ENCODE assay signal across 23 cellular contexts in the genomic region with DNA sequence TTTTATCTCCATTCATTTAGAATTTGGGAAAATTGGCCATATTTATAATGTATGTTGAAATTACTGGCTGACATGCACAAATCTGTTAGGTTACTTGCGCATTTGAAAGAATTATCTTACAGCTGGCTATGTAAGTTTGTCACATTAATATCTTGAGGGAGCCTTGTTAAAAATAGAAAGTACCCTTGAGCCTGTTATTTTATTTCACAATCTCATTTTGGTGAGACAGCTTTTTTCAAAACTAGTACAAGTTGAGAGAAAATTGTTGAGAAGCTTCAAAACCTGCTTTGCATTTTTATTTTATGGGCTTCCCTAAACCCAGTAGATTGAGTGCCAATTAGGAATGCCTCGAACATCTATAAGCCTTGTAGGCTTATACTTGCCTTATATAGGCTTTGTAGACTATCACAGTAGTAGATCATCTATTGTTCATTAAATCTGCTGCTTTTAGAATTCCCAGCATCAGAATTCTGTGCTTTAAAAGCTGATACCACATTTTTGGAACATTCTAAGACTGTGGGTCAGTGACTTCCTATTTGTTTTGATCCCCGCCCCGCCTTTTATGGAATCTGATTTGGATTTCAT. TPM values are rescaled to one million over a fixed set of nuclear protein-coding genes. Genes with fewer than 3 reads are reported as not detected.
DNase-seq lines count a peak whose midpoint lies in the region; ATAC-seq and TF ChIP-seq lines count a peak whose summit lies in the region.
"Had no signal": no experiment of that assay in that cellular context is flagged by ENCODE, and none has a peak within 500 bp of the region (broad histone marks: within the 10 kb centered on the region; RNA-seq: fewer than 3 reads in every experiment).

No MANE protein-coding gene starts in this region.

- no peaks in the 10 kb centered on the region for H3K27me3 Mint-ChIP-seq in activated T-helper 2 cell treated with anti-CD3 and anti-CD28 coated beads, Interferon-gamma antibody, Interleukin-2, Interleukin-4, amounts not matched to agents 10 μg/mL and 5 μg/mL and 100 μg/mL, durations not matched to agents 14 hours and 24 hours and 36 hours (ENCODE audit: low read depth)
- H3K27me3 Mint-ChIP-seq: activated B cell treated with CpG ODN at 0.5 μM for 24 hours; activated CD8-positive, alpha-beta T cell treated with anti-CD3 and anti-CD28 coated beads for 36 hours; activated naive CD8-positive, alpha-beta T cell treated with anti-CD3 and anti-CD28 coated beads for 36 hours; IgD-negative memory B cell; naive thymus-derived CD8-positive, alpha-beta T cell had no signal

- H3K9me3 ChIP-seq in adrenal gland (replicated peaks in 1 of 3) (no peaks in the 10 kb centered on the region), right atrium auricular region (no peaks in the 10 kb centered on the region), gastrocnemius medialis (no peaks in the 10 kb centered on the region)
- H3K9me3 ChIP-seq: upper lobe of left lung had no signal

- DNase-seq in EH (ENCODE audit: low read depth) (peak; percentile 47), adrenal gland (no peak), right atrium auricular region (ENCODE audit: low spot score) (no peak), gastrocnemius medialis (no peak)
- no peak for DNase-seq in activated T-helper 2 cell treated with anti-CD3 and anti-CD28 coated beads, Interferon-gamma antibody, Interleukin-2, Interleukin-4, amounts not matched to agents 10 μg/mL and 5 μg/mL and 100 μg/mL, durations not matched to agents 14 hours and 24 hours and 36 hours (ENCODE audit: low spot score)
- DNase-seq in activated T-cell treated with anti-CD3 and anti-CD28 coated beads, Interleukin-2, amount 50 U/mL, for 1 hour: no peak
- DNase-seq: activated B cell treated with CpG ODN at 0.5 μM for 24 hours; activated CD8-positive, alpha-beta T cell treated with anti-CD3 and anti-CD28 coated beads for 36 hours; activated naive CD8-positive, alpha-beta T cell treated with anti-CD3 and anti-CD28 coated beads for 36 hours; activated T-cell treated with anti-CD3 and anti-CD28 coated beads, Interleukin-2, amount 50 U/mL, for 72 hours; CD8-positive, alpha-beta T cell; DND-41; immature natural killer cell; naive thymus-derived CD8-positive, alpha-beta T cell; NCI-H187 treated with DMSO at 0.1 percent for 48 hours; SHP77 treated with DMSO at 0.1 percent for 48 hours; stimulated activated naive CD4-positive, alpha-beta T cell; upper lobe of left lung had no signal

- H3K36me3 Mint-ChIP-seq in activated T-helper 2 cell treated with anti-CD3 and anti-CD28 coated beads, Interferon-gamma antibody, Interleukin-2, Interleukin-4, amounts not matched to agents 10 μg/mL and 5 μg/mL and 100 μg/mL, durations not matched to agents 14 hours and 24 hours and 36 hours (ENCODE audit: low read depth): peaks cover 52% of the 10 kb centered on the region
- H3K36me3 Mint-ChIP-seq: IgD-negative memory B cell had no signal

- H3K36me3 ChIP-seq in adrenal gland (replicated peaks in 1 of 2) (peaks cover 0 to 21% of the 10 kb centered on the region in 2 donors), right atrium auricular region (peaks cover 37% of the 10 kb centered on the region), gastrocnemius medialis (peaks cover 0 to 27% of the 10 kb centered on the region in 2 donors)

- WGBS in adrenal gland, 4 donors: 34 to 56% (median 44%) methylated on average over 4 of the region's 4 CpGs

- ATAC-seq in gastrocnemius medialis (peak; percentile 68 to 86), HG03354 (IDR thresholded peaks at IDR 0.05; ENCODE audit: poor library complexity, severe bottlenecking, unreplicated experiment) (no peak), HG03439 (IDR thresholded peaks at IDR 0.05; ENCODE audit: unreplicated experiment) (no peak)
- ATAC-seq: activated CD8-positive, alpha-beta T cell treated with anti-CD3 and anti-CD28 coated beads for 36 hours; activated T-cell treated with anti-CD3 and anti-CD28 coated beads, Interleukin-2, amount 50 U/mL, for 72 hours; CD8-positive, alpha-beta T cell; esophagus mucosa; naive thymus-derived CD8-positive, alpha-beta T cell had no signal

- TF ChIP-seq POLR2A in adrenal gland (IDR thresholded peaks at IDR 0.05) (no peak), gastrocnemius medialis (IDR thresholded peaks at IDR 0.05) (no peak)

- TF ChIP-seq CTCF in adrenal gland (IDR thresholded peaks at IDR 0.05) (no peak), right atrium auricular region (IDR thresholded peaks at IDR 0.05) (no peak), gastrocnemius medialis (IDR thresholded peaks at IDR 0.05 in 4 of 5, conservative IDR thresholded peaks at IDR 0.05 in 1 of 5) (no peak)

- H3K4me3 Mint-ChIP-seq in activated T-helper 2 cell treated with anti-CD3 and anti-CD28 coated beads, Interferon-gamma antibody, Interleukin-2, Interleukin-4, amounts not matched to agents 10 μg/mL and 5 μg/mL and 100 μg/mL, durations not matched to agents 14 hours and 24 hours and 36 hours (ENCODE audit: low read depth): no peak overlapping the region
- H3K4me3 Mint-ChIP-seq: activated B cell treated with CpG ODN at 0.5 μM for 24 hours; activated CD8-positive, alpha-beta T cell treated with anti-CD3 and anti-CD28 coated beads for 36 hours; activated naive CD8-positive, alpha-beta T cell treated with anti-CD3 and anti-CD28 coated beads for 36 hours; activated T-cell treated with anti-CD3 and anti-CD28 coated beads, Interleukin-2, amount 50 U/mL, for 72 hours; CD8-positive, alpha-beta T cell; IgD-negative memory B cell; immature natural killer cell; naive thymus-derived CD8-positive, alpha-beta T cell had no signal

- H3K4me1 Mint-ChIP-seq in activated T-helper 2 cell treated with anti-CD3 and anti-CD28 coated beads, Interferon-gamma antibody, Interleukin-2, Interleukin-4, amounts not matched to agents 10 μg/mL and 5 μg/mL and 100 μg/mL, durations not matched to agents 14 hours and 24 hours and 36 hours (ENCODE audit: low read depth): peaks cover 14% of the 10 kb centered on the region

- H3K27ac Mint-ChIP-seq in activated T-helper 2 cell treated with anti-CD3 and anti-CD28 coated beads, Interferon-gamma antibody, Interleukin-2, Interleukin-4, amounts not matched to agents 10 μg/mL and 5 μg/mL and 100 μg/mL, durations not matched to agents 14 hours and 24 hours and 36 hours: no peak overlapping the region
- H3K27ac Mint-ChIP-seq: activated B cell treated with CpG ODN at 0.5 μM for 24 hours; activated CD8-positive, alpha-beta T cell treated with anti-CD3 and anti-CD28 coated beads for 36 hours; activated naive CD8-positive, alpha-beta T cell treated with anti-CD3 and anti-CD28 coated beads for 36 hours; CD8-positive, alpha-beta T cell; immature natural killer cell had no signal

- H3K4me1 ChIP-seq in adrenal gland (replicated peaks in 1 of 2): peaks cover 14 to 56% of the 10 kb centered on the region in 2 donors
- peaks cover 0 to 37% of the 10 kb centered on the region in 2 donors for H3K4me1 ChIP-seq in right atrium auricular region
- peaks cover 38 to 51% of the 10 kb centered on the region in 2 donors for H3K4me1 ChIP-seq in gastrocnemius medialis

- intact Hi-C loops in adrenal gland (cut with DNase I): no loop called here
- intact Hi-C loops in gastrocnemius medialis (cut with DNase I; ENCODE audit: low total_unique reads): no loop called here
- intact Hi-C loops in activated T-helper 2 cell treated with anti-CD3 and anti-CD28 coated beads, Interferon-gamma antibody, Interleukin-2, Interleukin-4, amounts not matched to agents 10 μg/mL and 5 μg/mL and 100 μg/mL, durations not matched to agents 14 hours and 24 hours and 36 hours (cut with micrococcal nuclease): loop anchor here (10.0 kb wide), 1 partner anchor 279 kb away; a partner anchor contains a TSS

- no peaks in the 10 kb centered on the region for H3K9me3 Mint-ChIP-seq in activated T-helper 2 cell treated with anti-CD3 and anti-CD28 coated beads, Interferon-gamma antibody, Interleukin-2, Interleukin-4, amounts not matched to agents 10 μg/mL and 5 μg/mL and 100 μg/mL, durations not matched to agents 14 hours and 24 hours and 36 hours
- H3K9me3 Mint-ChIP-seq: activated B cell treated with CpG ODN at 0.5 μM for 24 hours; activated CD8-positive, alpha-beta T cell treated with anti-CD3 and anti-CD28 coated beads for 36 hours; activated naive CD8-positive, alpha-beta T cell treated with anti-CD3 and anti-CD28 coated beads for 36 hours; activated T-cell treated with anti-CD3 and anti-CD28 coated beads, Interleukin-2, amount 50 U/mL, for 72 hours; CD8-positive, alpha-beta T cell; IgD-negative memory B cell; immature natural killer cell; naive thymus-derived CD8-positive, alpha-beta T cell had no signal

- H3K4me3 ChIP-seq in adrenal gland (peak overlapping the region in 1 of 4 donors; percentile 24), right atrium auricular region (no peak overlapping the region), gastrocnemius medialis (peak overlapping the region in 3 of 4 donors; percentile 5 to 7 (median 7))
- H3K4me3 ChIP-seq: lung, upper lobe of left lung had no signal

- no peaks in the 10 kb centered on the region for H3K27me3 ChIP-seq in adrenal gland
- H3K27me3 ChIP-seq in right atrium auricular region: no peaks in the 10 kb centered on the region
- no peaks in the 10 kb centered on the region for H3K27me3 ChIP-seq in gastrocnemius medialis
- H3K27me3 ChIP-seq: upper lobe of left lung had no signal

- in situ Hi-C loops in gastrocnemius medialis (cut with MboI; ENCODE audit: low sequenced_read_pairs in 4 of 4): no loop called here

- H3K27ac ChIP-seq in adrenal gland: peak overlapping the region; percentile 2 to 78 (median 69)
- H3K27ac ChIP-seq in right atrium auricular region: peak overlapping the region; percentile 49 to 75
- H3K27ac ChIP-seq in gastrocnemius medialis: peak overlapping the region; percentile 73 to 80 (median 77)

RNA-seq across cellular contexts. Expression of a gene that starts 6.3 kb away (rescaled TPM):
- total RNA-seq in adrenal gland (100 to 1,000 TPM in 7 of 8 donors, 10 to 100 TPM in 1; 61.5 to 392 (median 132) TPM), right atrium auricular region (100 to 1,000 TPM; 188 to 352 TPM), gastrocnemius medialis (100 to 1,000 TPM; 133 to 202 (median 168) TPM)
- 100 to 1,000 TPM in 1 of 3 donors, 10 to 100 TPM in 2; 26.9 to 273 (median 50.5) TPM for polyA plus RNA-seq in adrenal gland
- 132 and 152 TPM in 2 replicates for total RNA-seq in activated T-helper 2 cell treated with anti-CD3 and anti-CD28 coated beads, Interferon-gamma antibody, Interleukin-2, Interleukin-4, amounts not matched to agents 10 μg/mL and 5 μg/mL and 100 μg/mL, durations not matched to agents 14 hours and 24 hours and 36 hours

RNA-seq across cellular contexts. Expression of a gene that starts 24.2 kb away (rescaled TPM):
- total RNA-seq in adrenal gland: 10 to 100 TPM in 7 of 8 donors, 1 to 10 TPM in 1; 9.1 to 37.8 (median 19.7) TPM
- 10 to 100 TPM in 1 of 3 donors, 1 to 10 TPM in 2; 4.4 to 27.6 (median 5.0) TPM for polyA plus RNA-seq in adrenal gland
- total RNA-seq in right atrium auricular region: 10 to 100 TPM; 37.2 to 38.6 TPM
- 10 to 100 TPM in 1 of 4 donors, 1 to 10 TPM in 3; 5.6 to 14.4 (median 6.7) TPM for total RNA-seq in gastrocnemius medialis
- 1.8 and 2.2 TPM in 2 replicates for total RNA-seq in activated T-helper 2 cell treated with anti-CD3 and anti-CD28 coated beads, Interferon-gamma antibody, Interleukin-2, Interleukin-4, amounts not matched to agents 10 μg/mL and 5 μg/mL and 100 μg/mL, durations not matched to agents 14 hours and 24 hours and 36 hours

Comparison
In these comparisons a context has a peak if more than half of its experiments do, and no peak if none do; other contexts are left out.
1. H3K4me3 ChIP-seq: peak in gastrocnemius medialis (3 of 4); none in right atrium auricular region (0 of 2).
2. ATAC-seq: peak in gastrocnemius medialis (2 of 2); none in HG03354 (single experiment) and HG03439 (single experiment).
3. Peak in every context shown above with its lines, with median percentiles within 50 percentile points of each other: H3K27ac ChIP-seq.